In the genomic region with DNA sequence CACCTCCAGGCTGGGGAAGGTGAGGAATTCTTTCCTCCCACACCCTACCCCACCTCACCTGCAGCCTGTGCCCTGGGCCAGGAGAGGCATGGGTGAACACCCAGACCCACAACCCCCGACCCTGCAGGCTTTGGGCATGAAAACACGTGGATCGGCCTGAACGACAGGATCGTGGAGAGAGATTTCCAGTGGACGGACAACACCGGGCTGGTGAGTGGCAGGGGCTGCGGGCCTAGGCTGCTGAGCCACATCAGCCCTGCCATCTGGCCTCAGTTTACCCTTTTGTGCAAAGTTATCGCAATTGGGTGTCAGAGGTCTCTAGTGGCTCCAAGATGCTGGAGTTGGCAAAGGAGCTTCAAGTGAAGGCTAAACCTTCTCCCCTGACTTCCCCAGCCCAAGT, we compare ENCODE assay signal across 8 cellular contexts. TPM values are rescaled to one million over a fixed set of nuclear protein-coding genes. Genes with fewer than 3 reads are reported as not detected.
"Had no signal": no experiment of that assay in that cellular context is flagged by ENCODE, and none has a peak within 500 bp of the region (broad histone marks: within the 10 kb centered on the region; RNA-seq: fewer than 3 reads in every experiment).

No MANE protein-coding gene starts in this region.

- DNase-seq: GDM1, GF-D8 had no signal

- FAIRE-seq: G401.6, GM12878, GM12891, GM12892, GM18507, GM19239 had no signal

- H3K4me3 ChIP-seq: GM12878 had no signal

RNA-seq across cellular contexts. Expression of a gene that starts 32.6 kb away (rescaled TPM):
- polyA plus RNA-seq: GM12878 had no signal
